ENCODE assay signal across 8 cellular contexts in genomic region chr19:662962-663681, GRCh38. TPM values are rescaled to one million over a fixed set of nuclear protein-coding genes. Genes with fewer than 3 reads are reported as not detected.
DNase-seq lines count a peak whose midpoint lies in the region; ATAC-seq and TF ChIP-seq lines count a peak whose summit lies in the region.

RNF126 (minus strand) TSS chr19:663214; CDS start chr19:663121, 93 bp downstream.

- H3K4me1 ChIP-seq in CD4-positive, CD25-positive, alpha-beta regulatory T cell (ENCODE audit: control insufficient read depth, insufficient read depth, low read length, poor library complexity, severe bottlenecking) = peaks cover 53% of the 10 kb centered on the region
- H3K4me1 ChIP-seq in HUES48 (ENCODE audit: control insufficient read depth, insufficient read depth, low read length) (peaks cover 4% of the 10 kb centered on the region), NT2/D1 (ENCODE audit: insufficient read depth, insufficient read length) (peaks cover 36% of the 10 kb centered on the region), endodermal cell (ENCODE audit: control insufficient read depth, insufficient read depth, low read length) (no peaks in the 10 kb centered on the region)

- no peaks in the 10 kb centered on the region for H3K36me3 Mint-ChIP-seq in CD4-positive, CD25-positive, alpha-beta regulatory T cell
- H3K36me3 Mint-ChIP-seq in endodermal cell (ENCODE audit: low read depth) = no peaks in the 10 kb centered on the region

- peak; percentile 87 to 93 (median 90) for DNase-seq in CD4-positive, CD25-positive, alpha-beta regulatory T cell
- DNase-seq in NT2/D1 (ENCODE audit: low read depth, low spot score) (peak; percentile 81), endodermal cell (peak; percentile 97), mesenteric fat pad (ENCODE audit: low spot score) (peak; percentile 98)
- peak; percentile 71 for DNase-seq in activated CD8-positive, alpha-beta memory T cell treated with anti-CD3 and anti-CD28 coated beads, Interleukin-2, amount 50 U/mL, for 1 hour (ENCODE audit: extremely low read depth)
- peak; percentile 93 for DNase-seq in stimulated activated CD8-positive, alpha-beta memory T cell treated with anti-CD3 and anti-CD28 coated beads, Interleukin-15, amount 100 ng/mL, for 1 hour (ENCODE audit: low read depth)

- peak within 1 kb of the TSS; percentile 85 for H3K9ac ChIP-seq in HUES48 (ENCODE audit: low read depth, low read length)
- peak within 1 kb of the TSS; percentile 99 for H3K9ac ChIP-seq in NT2/D1 (ENCODE audit: insufficient read length, low read depth)
- peak within 1 kb of the TSS; percentile 80 for H3K9ac ChIP-seq in endodermal cell (ENCODE audit: extremely low read depth, low read length, poor library complexity, severe bottlenecking)

- peaks cover 0 to 1% (median 0%) of the 10 kb centered on the region in 7 donors for H3K9me3 Mint-ChIP-seq in CD4-positive, CD25-positive, alpha-beta regulatory T cell
- peaks cover 13% of the 10 kb centered on the region for H3K9me3 Mint-ChIP-seq in endodermal cell

- ATAC-seq in CD4-positive, CD25-positive, alpha-beta regulatory T cell (ENCODE audit: low read depth in 2 of 2) = peak; percentile 54 to 63
- peak; percentile 42 for ATAC-seq in GM19468 (IDR thresholded peaks at IDR 0.05; ENCODE audit: extremely low read depth, unreplicated experiment)

- H3K4me3 Mint-ChIP-seq in CD4-positive, CD25-positive, alpha-beta regulatory T cell = peak within 1 kb of the TSS; percentile 96 to 99 (median 98)
- H3K4me3 Mint-ChIP-seq in endodermal cell = peak within 1 kb of the TSS; percentile 68

- no peaks in the 10 kb centered on the region for H3K27me3 ChIP-seq in CD4-positive, CD25-positive, alpha-beta regulatory T cell (ENCODE audit: control insufficient read depth, insufficient read depth, low read length)
- H3K27me3 ChIP-seq in HUES48 (ENCODE audit: control insufficient read depth, insufficient read depth, low read length) (no peaks in the 10 kb centered on the region; the same call in 1 of the 2 replicates), NT2/D1 (ENCODE audit: insufficient read depth, insufficient read length) (peaks cover 2% of the 10 kb centered on the region), endodermal cell (ENCODE audit: control insufficient read depth, insufficient read depth, low read length, poor library complexity, severe bottlenecking) (no peaks in the 10 kb centered on the region)

- H3K36me3 ChIP-seq in CD4-positive, CD25-positive, alpha-beta regulatory T cell (ENCODE audit: control insufficient read depth, insufficient read depth, low read length) = peaks cover 4% of the 10 kb centered on the region
- H3K36me3 ChIP-seq in HUES48 (ENCODE audit: control insufficient read depth, insufficient read depth, low read length) = no peaks in the 10 kb centered on the region
- H3K36me3 ChIP-seq in NT2/D1 (ENCODE audit: insufficient read depth, insufficient read length, low read length) = peaks cover 40% of the 10 kb centered on the region
- H3K36me3 ChIP-seq in endodermal cell (ENCODE audit: control insufficient read depth, insufficient read depth, low read length) = no peaks in the 10 kb centered on the region

- peaks cover 25% of the 10 kb centered on the region for H3K27me3 Mint-ChIP-seq in CD4-positive, CD25-positive, alpha-beta regulatory T cell
- peaks cover 13% of the 10 kb centered on the region for H3K27me3 Mint-ChIP-seq in endodermal cell (ENCODE audit: insufficient read depth)

- H3K9me3 ChIP-seq in CD4-positive, CD25-positive, alpha-beta regulatory T cell (ENCODE audit: control insufficient read depth in 2 of 2, low read length in 2 of 2) = no peaks in the 10 kb centered on the region
- H3K9me3 ChIP-seq in HUES48 (ENCODE audit: control insufficient read depth, insufficient read depth, low read length) = no peaks in the 10 kb centered on the region
- peaks cover 14% of the 10 kb centered on the region; the same call in 1 of the 2 replicates for H3K9me3 ChIP-seq in NT2/D1 (ENCODE audit: insufficient read depth, low read length)
- H3K9me3 ChIP-seq in endodermal cell (ENCODE audit: control insufficient read depth, low read length) = no peaks in the 10 kb centered on the region

- TF ChIP-seq CTCF in endodermal cell (conservative IDR thresholded peaks at IDR 0.05) = no peak

- peak within 1 kb of the TSS; percentile 78 for H3K4me3 ChIP-seq in CD4-positive, CD25-positive, alpha-beta regulatory T cell (ENCODE audit: low read depth, low read length)
- H3K4me3 ChIP-seq in HUES48 (ENCODE audit: low read depth, low read length) (peak within 1 kb of the TSS; percentile 87), NT2/D1 (ENCODE audit: insufficient read length, low read depth) (peak within 1 kb of the TSS; percentile 96), endodermal cell (ENCODE audit: low read length) (peak within 1 kb of the TSS; percentile 89)

- 3 to 62% methylated on average over 13 to 97 of the region's 97 CpGs for WGBS in endodermal cell (ENCODE audit: insufficient coverage in 1 of 2, insufficient read length in 1 of 2), 2 experiments

- H3K27ac Mint-ChIP-seq in CD4-positive, CD25-positive, alpha-beta regulatory T cell = peak within 1 kb of the TSS; percentile 63 to 98 (median 98)
- H3K27ac Mint-ChIP-seq in endodermal cell = peak within 1 kb of the TSS; percentile 90

- peak within 1 kb of the TSS; percentile 92 for H3K27ac ChIP-seq in CD4-positive, CD25-positive, alpha-beta regulatory T cell (ENCODE audit: insufficient read depth, low read length, poor library complexity, severe bottlenecking)
- H3K27ac ChIP-seq in HUES48 (ENCODE audit: low read depth, low read length) = peak within 1 kb of the TSS; percentile 78
- H3K27ac ChIP-seq in endodermal cell (ENCODE audit: low read depth, low read length) = peak within 1 kb of the TSS; percentile 66

- H3K4me1 Mint-ChIP-seq in CD4-positive, CD25-positive, alpha-beta regulatory T cell = peaks cover 0 to 45% (median 14%) of the 10 kb centered on the region in 4 donors
- peaks cover 17% of the 10 kb centered on the region for H3K4me1 Mint-ChIP-seq in endodermal cell

RNA-seq across cellular contexts. Expression of gene RNF126, which starts in this region (rescaled TPM):
- 124 TPM for total RNA-seq in CD4-positive, CD25-positive, alpha-beta regulatory T cell
- 10 to 100 TPM; 57.2 to 80.8 (median 76.9) TPM for polyA plus RNA-seq in CD4-positive, CD25-positive, alpha-beta regulatory T cell
- total RNA-seq in endodermal cell (10 to 100 TPM; 49.1 to 66.4 TPM), mesenteric fat pad (37.3 TPM)
- 59.6 TPM for polyA plus RNA-seq in endodermal cell (2013, experiment 1 of 2)
- polyA plus RNA-seq in endodermal cell (2013, experiment 2 of 2) = 56.3 TPM

Comparison
In these comparisons a context has a peak if more than half of its experiments do, and no peak if none do; other contexts are left out.
1. Peak in every context shown above with its lines: DNase-seq, ATAC-seq, H3K4me3 ChIP-seq and H3K27ac ChIP-seq.